Comparison of ENCODE assay signal across 2 cellular contexts in the genomic region with DNA sequence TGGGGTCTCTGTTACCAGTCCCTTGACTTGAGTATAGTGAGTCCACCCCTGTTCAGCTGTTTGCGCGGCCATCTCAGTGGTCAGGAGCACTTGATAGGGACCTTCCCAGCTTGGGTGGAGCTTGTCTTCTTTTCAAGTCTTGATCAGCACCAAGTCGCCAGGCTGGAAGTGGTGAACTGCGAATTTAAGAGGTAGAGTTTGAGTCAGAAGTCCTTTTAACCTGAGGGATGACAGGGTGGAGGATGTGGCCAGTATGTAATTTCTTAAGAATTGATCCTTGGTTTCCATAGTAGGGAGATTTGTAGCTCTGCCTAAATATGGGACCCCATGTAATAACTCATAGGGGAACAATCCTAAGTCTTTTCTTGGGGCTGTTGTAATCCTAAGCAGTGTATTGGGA.
TF ChIP-seq lines count a peak whose summit lies in the region.

No MANE protein-coding gene starts in this region.

TF ChIP-seq in A549, 52 proteins besides CTCF, POLR2A, EP300 and RAD21:
- TF ChIP-seq, protein P1, sequence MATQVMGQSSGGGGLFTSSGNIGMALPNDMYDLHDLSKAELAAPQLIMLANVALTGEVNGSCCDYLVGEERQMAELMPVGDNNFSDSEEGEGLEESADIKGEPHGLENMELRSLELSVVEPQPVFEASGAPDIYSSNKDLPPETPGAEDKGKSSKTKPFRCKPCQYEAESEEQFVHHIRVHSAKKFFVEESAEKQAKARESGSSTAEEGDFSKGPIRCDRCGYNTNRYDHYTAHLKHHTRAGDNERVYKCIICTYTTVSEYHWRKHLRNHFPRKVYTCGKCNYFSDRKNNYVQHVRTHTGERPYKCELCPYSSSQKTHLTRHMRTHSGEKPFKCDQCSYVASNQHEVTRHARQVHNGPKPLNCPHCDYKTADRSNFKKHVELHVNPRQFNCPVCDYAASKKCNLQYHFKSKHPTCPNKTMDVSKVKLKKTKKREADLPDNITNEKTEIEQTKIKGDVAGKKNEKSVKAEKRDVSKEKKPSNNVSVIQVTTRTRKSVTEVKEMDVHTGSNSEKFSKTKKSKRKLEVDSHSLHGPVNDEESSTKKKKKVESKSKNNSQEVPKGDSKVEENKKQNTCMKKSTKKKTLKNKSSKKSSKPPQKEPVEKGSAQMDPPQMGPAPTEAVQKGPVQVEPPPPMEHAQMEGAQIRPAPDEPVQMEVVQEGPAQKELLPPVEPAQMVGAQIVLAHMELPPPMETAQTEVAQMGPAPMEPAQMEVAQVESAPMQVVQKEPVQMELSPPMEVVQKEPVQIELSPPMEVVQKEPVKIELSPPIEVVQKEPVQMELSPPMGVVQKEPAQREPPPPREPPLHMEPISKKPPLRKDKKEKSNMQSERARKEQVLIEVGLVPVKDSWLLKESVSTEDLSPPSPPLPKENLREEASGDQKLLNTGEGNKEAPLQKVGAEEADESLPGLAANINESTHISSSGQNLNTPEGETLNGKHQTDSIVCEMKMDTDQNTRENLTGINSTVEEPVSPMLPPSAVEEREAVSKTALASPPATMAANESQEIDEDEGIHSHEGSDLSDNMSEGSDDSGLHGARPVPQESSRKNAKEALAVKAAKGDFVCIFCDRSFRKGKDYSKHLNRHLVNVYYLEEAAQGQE (IDR thresholded peaks at IDR 0.05) = no peak
- TF ChIP-seq EHMT2 (IDR thresholded peaks at IDR 0.05; ENCODE audit: low read depth) = no peak
- TF ChIP-seq TP53 (CRISPR knock-in tag; IDR thresholded peaks at IDR 0.05) = no peak
- TF ChIP-seq, protein P2, sequence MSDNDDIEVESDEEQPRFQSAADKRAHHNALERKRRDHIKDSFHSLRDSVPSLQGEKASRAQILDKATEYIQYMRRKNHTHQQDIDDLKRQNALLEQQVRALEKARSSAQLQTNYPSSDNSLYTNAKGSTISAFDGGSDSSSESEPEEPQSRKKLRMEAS (IDR thresholded peaks at IDR 0.05) = no peak
- no peak for TF ChIP-seq POLR2AphosphoS2 (conservative IDR thresholded peaks at IDR 0.05; ENCODE audit: low read length)
- TF ChIP-seq HEYL (CRISPR knock-in tag; IDR thresholded peaks at IDR 0.05) = no peak
- TF ChIP-seq TFCP2L1 (CRISPR knock-in tag; IDR thresholded peaks at IDR 0.05) = no peak
- TF ChIP-seq, protein P3, sequence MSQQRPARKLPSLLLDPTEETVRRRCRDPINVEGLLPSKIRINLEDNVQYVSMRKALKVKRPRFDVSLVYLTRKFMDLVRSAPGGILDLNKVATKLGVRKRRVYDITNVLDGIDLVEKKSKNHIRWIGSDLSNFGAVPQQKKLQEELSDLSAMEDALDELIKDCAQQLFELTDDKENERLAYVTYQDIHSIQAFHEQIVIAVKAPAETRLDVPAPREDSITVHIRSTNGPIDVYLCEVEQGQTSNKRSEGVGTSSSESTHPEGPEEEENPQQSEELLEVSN (IDR thresholded peaks at IDR 0.05; ENCODE audit: borderline replicate concordance, low read depth) = no peak
- TF ChIP-seq, protein P4, sequence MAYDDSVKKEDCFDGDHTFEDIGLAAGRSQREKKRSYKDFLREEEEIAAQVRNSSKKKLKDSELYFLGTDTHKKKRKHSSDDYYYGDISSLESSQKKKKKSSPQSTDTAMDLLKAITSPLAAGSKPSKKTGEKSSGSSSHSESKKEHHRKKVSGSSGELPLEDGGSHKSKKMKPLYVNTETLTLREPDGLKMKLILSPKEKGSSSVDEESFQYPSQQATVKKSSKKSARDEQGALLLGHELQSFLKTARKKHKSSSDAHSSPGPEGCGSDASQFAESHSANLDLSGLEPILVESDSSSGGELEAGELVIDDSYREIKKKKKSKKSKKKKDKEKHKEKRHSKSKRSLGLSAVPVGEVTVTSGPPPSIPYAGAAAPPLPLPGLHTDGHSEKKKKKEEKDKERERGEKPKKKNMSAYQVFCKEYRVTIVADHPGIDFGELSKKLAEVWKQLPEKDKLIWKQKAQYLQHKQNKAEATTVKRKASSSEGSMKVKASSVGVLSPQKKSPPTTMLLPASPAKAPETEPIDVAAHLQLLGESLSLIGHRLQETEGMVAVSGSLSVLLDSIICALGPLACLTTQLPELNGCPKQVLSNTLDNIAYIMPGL (CRISPR knock-in tag; IDR thresholded peaks at IDR 0.05; ENCODE audit: borderline replicate concordance) = no peak
- no peak for TF ChIP-seq CHD2 (IDR thresholded peaks at IDR 0.05; ENCODE audit: low read length, partially characterized antibody)
- no peak for TF ChIP-seq HOXB5 (CRISPR knock-in tag; IDR thresholded peaks at IDR 0.05)
- TF ChIP-seq, protein P5, sequence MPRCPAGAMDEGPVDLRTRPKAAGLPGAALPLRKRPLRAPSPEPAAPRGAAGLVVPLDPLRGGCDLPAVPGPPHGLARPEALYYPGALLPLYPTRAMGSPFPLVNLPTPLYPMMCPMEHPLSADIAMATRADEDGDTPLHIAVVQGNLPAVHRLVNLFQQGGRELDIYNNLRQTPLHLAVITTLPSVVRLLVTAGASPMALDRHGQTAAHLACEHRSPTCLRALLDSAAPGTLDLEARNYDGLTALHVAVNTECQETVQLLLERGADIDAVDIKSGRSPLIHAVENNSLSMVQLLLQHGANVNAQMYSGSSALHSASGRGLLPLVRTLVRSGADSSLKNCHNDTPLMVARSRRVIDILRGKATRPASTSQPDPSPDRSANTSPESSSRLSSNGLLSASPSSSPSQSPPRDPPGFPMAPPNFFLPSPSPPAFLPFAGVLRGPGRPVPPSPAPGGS (IDR thresholded peaks at IDR 0.05) = no peak
- TF ChIP-seq ZFP36 (IDR thresholded peaks at IDR 0.05; ENCODE audit: borderline replicate concordance, partially characterized antibody) = no peak
- TF ChIP-seq NR3C1 (IDR thresholded peaks at IDR 0.05) = no peak
- no peak for TF ChIP-seq RARB (CRISPR knock-in tag; IDR thresholded peaks at IDR 0.05)
- no peak for TF ChIP-seq ZC3H11A (IDR thresholded peaks at IDR 0.05)
- TF ChIP-seq NFE2L2 (conservative IDR thresholded peaks at IDR 0.05; ENCODE audit: low read length) = no peak

TF ChIP-seq in SK-N-SH treated with all-trans-retinoic acid at 6 μM for 48 hours, 23 proteins besides CTCF, POLR2A, EP300 and RAD21 (continued from another document):
- TF ChIP-seq TCF4 (CRISPR knock-in tag; IDR thresholded peaks at IDR 0.05; ENCODE audit: borderline replicate concordance) = no peak
- TF ChIP-seq, protein P6, sequence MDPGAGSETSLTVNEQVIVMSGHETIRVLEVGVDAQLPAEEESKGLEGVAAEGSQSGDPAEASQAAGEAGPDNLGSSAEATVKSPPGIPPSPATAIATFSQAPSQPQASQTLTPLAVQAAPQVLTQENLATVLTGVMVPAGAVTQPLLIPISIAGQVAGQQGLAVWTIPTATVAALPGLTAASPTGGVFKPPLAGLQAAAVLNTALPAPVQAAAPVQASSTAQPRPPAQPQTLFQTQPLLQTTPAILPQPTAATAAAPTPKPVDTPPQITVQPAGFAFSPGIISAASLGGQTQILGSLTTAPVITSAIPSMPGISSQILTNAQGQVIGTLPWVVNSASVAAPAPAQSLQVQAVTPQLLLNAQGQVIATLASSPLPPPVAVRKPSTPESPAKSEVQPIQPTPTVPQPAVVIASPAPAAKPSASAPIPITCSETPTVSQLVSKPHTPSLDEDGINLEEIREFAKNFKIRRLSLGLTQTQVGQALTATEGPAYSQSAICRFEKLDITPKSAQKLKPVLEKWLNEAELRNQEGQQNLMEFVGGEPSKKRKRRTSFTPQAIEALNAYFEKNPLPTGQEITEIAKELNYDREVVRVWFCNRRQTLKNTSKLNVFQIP (CRISPR knock-in tag; IDR thresholded peaks at IDR 0.05; ENCODE audit: borderline replicate concordance, low read depth) = no peak
- TF ChIP-seq TOX (CRISPR knock-in tag; IDR thresholded peaks at IDR 0.05; ENCODE audit: borderline replicate concordance) = no peak
- TF ChIP-seq, protein P7, sequence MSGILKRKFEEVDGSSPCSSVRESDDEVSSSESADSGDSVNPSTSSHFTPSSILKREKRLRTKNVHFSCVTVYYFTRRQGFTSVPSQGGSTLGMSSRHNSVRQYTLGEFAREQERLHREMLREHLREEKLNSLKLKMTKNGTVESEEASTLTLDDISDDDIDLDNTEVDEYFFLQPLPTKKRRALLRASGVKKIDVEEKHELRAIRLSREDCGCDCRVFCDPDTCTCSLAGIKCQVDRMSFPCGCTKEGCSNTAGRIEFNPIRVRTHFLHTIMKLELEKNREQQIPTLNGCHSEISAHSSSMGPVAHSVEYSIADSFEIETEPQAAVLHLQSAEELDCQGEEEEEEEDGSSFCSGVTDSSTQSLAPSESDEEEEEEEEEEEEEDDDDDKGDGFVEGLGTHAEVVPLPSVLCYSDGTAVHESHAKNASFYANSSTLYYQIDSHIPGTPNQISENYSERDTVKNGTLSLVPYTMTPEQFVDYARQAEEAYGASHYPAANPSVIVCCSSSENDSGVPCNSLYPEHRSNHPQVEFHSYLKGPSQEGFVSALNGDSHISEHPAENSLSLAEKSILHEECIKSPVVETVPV (CRISPR knock-in tag; IDR thresholded peaks at IDR 0.05) = no peak
- TF ChIP-seq, protein P8, sequence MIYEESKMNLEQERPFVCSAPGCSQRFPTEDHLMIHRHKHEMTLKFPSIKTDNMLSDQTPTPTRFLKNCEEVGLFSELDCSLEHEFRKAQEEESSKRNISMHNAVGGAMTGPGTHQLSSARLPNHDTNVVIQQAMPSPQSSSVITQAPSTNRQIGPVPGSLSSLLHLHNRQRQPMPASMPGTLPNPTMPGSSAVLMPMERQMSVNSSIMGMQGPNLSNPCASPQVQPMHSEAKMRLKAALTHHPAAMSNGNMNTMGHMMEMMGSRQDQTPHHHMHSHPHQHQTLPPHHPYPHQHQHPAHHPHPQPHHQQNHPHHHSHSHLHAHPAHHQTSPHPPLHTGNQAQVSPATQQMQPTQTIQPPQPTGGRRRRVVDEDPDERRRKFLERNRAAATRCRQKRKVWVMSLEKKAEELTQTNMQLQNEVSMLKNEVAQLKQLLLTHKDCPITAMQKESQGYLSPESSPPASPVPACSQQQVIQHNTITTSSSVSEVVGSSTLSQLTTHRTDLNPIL (CRISPR knock-in tag; IDR thresholded peaks at IDR 0.05; ENCODE audit: low read depth) = no peak
- TF ChIP-seq BACH2 (CRISPR knock-in tag; IDR thresholded peaks at IDR 0.05; ENCODE audit: borderline replicate concordance) = no peak
- no peak for TF ChIP-seq ISL1 (CRISPR knock-in tag; IDR thresholded peaks at IDR 0.05)
- TF ChIP-seq ZC3H10 (CRISPR knock-in tag; IDR thresholded peaks at IDR 0.05) = no peak
- no peak for TF ChIP-seq ZFP30 (CRISPR knock-in tag; IDR thresholded peaks at IDR 0.05)
